In genomic region chr11:32092581-32093170, GRCh38 we compare ENCODE assay signal across 10 cellular contexts. TPM values are rescaled to one million over a fixed set of nuclear protein-coding genes. Genes with fewer than 3 reads are reported as not detected.
DNase-seq lines count a peak whose midpoint lies in the region; ATAC-seq and TF ChIP-seq lines count a peak whose summit lies in the region.
"Had no signal": no experiment of that assay in that cellular context is flagged by ENCODE, and none has a peak within 500 bp of the region (broad histone marks: within the 10 kb centered on the region; RNA-seq: fewer than 3 reads in every experiment).

No MANE protein-coding gene starts in this region.

- H3K27me3 ChIP-seq in ectodermal cell (ENCODE audit: control insufficient read depth, insufficient read depth, low read length, poor library complexity, severe bottlenecking) (no peaks in the 10 kb centered on the region), psoas muscle (ENCODE audit: insufficient read depth in 3 of 3, low read length in 2 of 3) (no peaks in the 10 kb centered on the region)

- DNase-seq in G401 (ENCODE audit: low spot score) (peak; percentile 24), NB4 (ENCODE audit: low read depth) (no peak), psoas muscle (no peak), omental fat pad (ENCODE audit: low spot score) (no peak), NOMO-1 treated with dmso at 0.1 percent for 144 hours (lab: John Stamatoyannopoulos, UW; ENCODE audit: unreplicated experiment) (no peak)
- DNase-seq: KG1 had no signal

- H3K27ac ChIP-seq in ectodermal cell (ENCODE audit: insufficient read depth, low read depth, low read length, poor library complexity, severe bottlenecking) = no peak overlapping the region
- H3K27ac ChIP-seq in psoas muscle = no peak overlapping the region

- intact Hi-C loops in psoas muscle (cut with DNase I) = no loop called here

- H3K36me3 ChIP-seq in ectodermal cell (ENCODE audit: control insufficient read depth, insufficient read depth, low read length) = peaks cover 10% of the 10 kb centered on the region
- H3K36me3 ChIP-seq in psoas muscle (ENCODE audit: insufficient read depth in 1 of 2, low read depth in 1 of 2) = peaks cover 0 to 6% of the 10 kb centered on the region in 2 donors

- no peaks in the 10 kb centered on the region for H3K9me3 ChIP-seq in ectodermal cell (ENCODE audit: control insufficient read depth, low read length)
- no peaks in the 10 kb centered on the region for H3K9me3 ChIP-seq in psoas muscle

- TF ChIP-seq CTCF in NB4 (IDR thresholded peaks at IDR 0.05; ENCODE audit: low read depth, low read length) (no peak), psoas muscle (IDR thresholded peaks at IDR 0.05) (no peak), omental fat pad (IDR thresholded peaks at IDR 0.05) (no peak)

- ATAC-seq in psoas muscle (no peak), HG03457 (IDR thresholded peaks at IDR 0.05; ENCODE audit: unreplicated experiment) (no peak), omental fat pad (ENCODE audit: low FRiP score) (no peak), HG02938 (IDR thresholded peaks at IDR 0.05; ENCODE audit: unreplicated experiment) (no peak)
- ATAC-seq: activated CD4-positive, CD25-positive, alpha-beta regulatory T cell treated with anti-CD3 and anti-CD28 coated beads, Interleukin-2, amount 50 U/mL, for 24 hours had no signal

- TF ChIP-seq POLR2A in NB4 (IDR thresholded peaks at IDR 0.05; ENCODE audit: extremely low read depth, insufficient read length) = no peak

- H3K4me3 ChIP-seq in NB4 (ENCODE audit: low read depth, low read length) = peak overlapping the region; percentile 67
- peak overlapping the region; percentile 90 for H3K4me3 ChIP-seq in ectodermal cell (ENCODE audit: insufficient read depth, low read depth, low read length)
- H3K4me3 ChIP-seq in psoas muscle = peak overlapping the region; percentile 90

- 74 to 76% methylated on average over 4 of the region's 4 CpGs for WGBS in ectodermal cell, 2 experiments
- WGBS in psoas muscle, 3 donors = 47 to 58% (median 57%) methylated on average over 4 of the region's 4 CpGs

- in situ Hi-C loops in G401 (cut with HindIII; ENCODE audit: low sequenced_read_pairs) = no loop called here

- H3K4me1 ChIP-seq in ectodermal cell (ENCODE audit: control insufficient read depth, insufficient read depth, low read length) = peaks cover 8% of the 10 kb centered on the region
- H3K4me1 ChIP-seq in psoas muscle = peaks cover 5% of the 10 kb centered on the region

RNA-seq across cellular contexts. Expression of gene RCN1, which starts 1.8 kb away (rescaled TPM):
- 70.3 and 84.5 TPM in 2 replicates for total RNA-seq in G401 (2014; rRNA removed; shearing (Covaris generic))
- polyA plus RNA-seq in ectodermal cell (2013, experiment 1 of 4) = 302 TPM
- polyA plus RNA-seq in ectodermal cell (2013, experiment 2 of 4) = 305 TPM
- 212 TPM for polyA plus RNA-seq in ectodermal cell (2013, experiment 3 of 4)
- 237 TPM for polyA plus RNA-seq in ectodermal cell (2013, experiment 4 of 4)
- 10 to 100 TPM; 17.2 to 47.3 (median 25.8) TPM for total RNA-seq in psoas muscle
- 10 to 100 TPM; 25.1 to 48.1 (median 37.1) TPM for polyA plus RNA-seq in psoas muscle
- total RNA-seq in omental fat pad = 100 to 1,000 TPM in 1 of 4 donors, 10 to 100 TPM in 3; 75.3 to 117 (median 90.5) TPM
